ENCODE assay signal across 15 cellular contexts in the genomic region with DNA sequence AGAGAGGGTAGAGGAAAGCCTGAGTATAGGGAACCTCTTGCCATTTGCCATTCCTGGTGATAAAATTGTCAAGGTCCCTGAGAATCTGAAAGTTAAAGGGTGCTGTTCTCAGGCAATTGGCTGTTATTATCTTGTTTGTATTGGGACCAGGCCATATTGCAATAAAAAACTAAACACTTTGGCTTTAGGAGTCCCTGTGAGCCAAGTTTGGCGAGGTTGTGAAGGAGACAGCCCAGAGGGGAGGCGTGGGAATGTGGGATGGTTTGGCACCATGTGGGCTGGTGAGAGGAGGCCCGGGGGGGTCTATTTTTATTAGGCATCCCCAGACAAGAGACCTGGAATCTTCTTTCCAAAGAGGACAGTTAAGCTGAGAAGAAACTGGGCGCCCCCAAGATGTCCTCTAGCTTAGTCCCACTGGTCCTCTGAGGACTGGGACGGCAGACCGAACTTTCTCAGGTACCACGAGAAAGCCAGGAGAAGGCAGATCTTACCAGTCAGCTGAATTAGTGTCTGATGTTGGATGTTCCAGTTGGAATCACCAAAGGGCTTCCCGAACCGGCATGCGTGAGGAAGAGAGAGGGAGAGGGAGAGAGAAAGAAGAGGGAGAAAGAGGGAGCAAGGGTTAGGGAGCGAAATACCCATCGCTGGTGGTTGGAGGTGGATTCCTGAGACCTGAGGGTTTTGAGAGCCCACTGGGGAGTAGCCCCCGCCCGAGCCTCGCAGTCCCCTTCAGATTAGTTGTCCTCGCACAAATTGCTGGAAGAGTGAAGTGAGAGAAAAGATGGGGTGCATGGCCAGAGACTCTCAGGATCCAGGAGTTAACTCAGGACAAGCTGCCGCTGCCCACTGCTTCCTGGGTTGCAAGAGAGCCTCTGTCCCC. TPM values are rescaled to one million over a fixed set of nuclear protein-coding genes. Genes with fewer than 3 reads are reported as not detected.
DNase-seq lines count a peak whose midpoint lies in the region; ATAC-seq and TF ChIP-seq lines count a peak whose summit lies in the region.
"Had no signal": no experiment of that assay in that cellular context is flagged by ENCODE, and none has a peak within 500 bp of the region (broad histone marks: within the 10 kb centered on the region; RNA-seq: fewer than 3 reads in every experiment).

No MANE protein-coding gene starts in this region.

- H3K9me3 Mint-ChIP-seq in activated CD4-positive, alpha-beta memory T cell treated with anti-CD3 and anti-CD28 coated beads, Interleukin-2, amount 10 ng/mL, durations not matched to agents 7 days and 5 days: no peaks in the 10 kb centered on the region
- peaks cover 6% of the 10 kb centered on the region for H3K9me3 Mint-ChIP-seq in activated CD4-positive, alpha-beta memory T cell treated with anti-CD3 and anti-CD28 coated beads for 36 hours
- H3K9me3 Mint-ChIP-seq in CD4-positive, alpha-beta T cell: no peaks in the 10 kb centered on the region
- no peaks in the 10 kb centered on the region for H3K9me3 Mint-ChIP-seq in T-cell

- DNase-seq in activated CD4-positive, alpha-beta memory T cell treated with anti-CD3 and anti-CD28 coated beads, Interleukin-2, amount 10 ng/mL, durations not matched to agents 7 days and 5 days: peak; percentile 7
- DNase-seq in activated CD4-positive, alpha-beta memory T cell treated with anti-CD3 and anti-CD28 coated beads for 36 hours: no peak
- DNase-seq in CD4-positive, alpha-beta T cell: no peak
- DNase-seq in T-cell (no peak), DMS 273 treated with DMSO at 0.1 percent for 48 hours (lab: John Stamatoyannopoulos, UW) (no peak), sciatic nerve (ENCODE audit: low spot score) (no peak)
- DNase-seq: activated CD4-positive, CD25-positive, alpha-beta regulatory T cell treated with anti-CD3 and anti-CD28 coated beads, Interleukin-2, amount 50 U/mL, for 72 hours; hippocampal formation; kidney glomerular epithelial cell; midbrain; PC-9; stimulated activated naive CD8-positive, alpha-beta T cell treated with anti-CD3 and anti-CD28 coated beads, Interleukin-15, Interleukin-2, amounts not matched to agents 100 U/mL and 50 U/mL, for 24 hours had no signal

- H3K4me3 ChIP-seq in mesodermal cell (ENCODE audit: extremely low read depth, insufficient read depth, low read length, poor library complexity, severe bottlenecking): no peak overlapping the region
- H3K4me3 ChIP-seq: ascending aorta, PC-9 had no signal

- H3K36me3 ChIP-seq in mesodermal cell (ENCODE audit: control insufficient read depth, insufficient read depth, low read length): peaks cover 60% of the 10 kb centered on the region

- H3K27ac Mint-ChIP-seq in activated CD4-positive, alpha-beta memory T cell treated with anti-CD3 and anti-CD28 coated beads, Interleukin-2, amount 10 ng/mL, durations not matched to agents 7 days and 5 days: no peak overlapping the region
- no peak overlapping the region for H3K27ac Mint-ChIP-seq in activated CD4-positive, alpha-beta memory T cell treated with anti-CD3 and anti-CD28 coated beads for 36 hours
- H3K27ac Mint-ChIP-seq in CD4-positive, alpha-beta T cell: peak overlapping the region; percentile 34
- H3K27ac Mint-ChIP-seq in T-cell: peak overlapping the region; percentile 43 to 64

- CTCF ChIA-PET in activated CD4-positive, alpha-beta memory T cell treated with anti-CD3 and anti-CD28 coated beads, Interleukin-2, amount 10 ng/mL, durations not matched to agents 7 days and 5 days (lab: Charles Lee): interaction anchor here (0.7 to 1.5 kb wide), 2 partner anchors 373 to 399 kb away, joined by 3 read pairs; no protein-coding TSS in a partner anchor
- CTCF ChIA-PET in activated CD4-positive, alpha-beta memory T cell treated with anti-CD3 and anti-CD28 coated beads for 36 hours (lab: Charles Lee): interaction anchor here (1.2 to 1.4 kb wide), 2 partner anchors 18 to 71 kb away, joined by 3 to 8 read pairs; no protein-coding TSS in a partner anchor
- CTCF ChIA-PET in CD4-positive, alpha-beta T cell (lab: Charles Lee): no interaction called here
- CTCF ChIA-PET in T-cell (lab: Charles Lee): no interaction called here

- H3K36me3 Mint-ChIP-seq in activated CD4-positive, alpha-beta memory T cell treated with anti-CD3 and anti-CD28 coated beads, Interleukin-2, amount 10 ng/mL, durations not matched to agents 7 days and 5 days (ENCODE audit: low read depth): peaks cover 64% of the 10 kb centered on the region
- peaks cover 47% of the 10 kb centered on the region for H3K36me3 Mint-ChIP-seq in activated CD4-positive, alpha-beta memory T cell treated with anti-CD3 and anti-CD28 coated beads for 36 hours
- peaks cover 88% of the 10 kb centered on the region for H3K36me3 Mint-ChIP-seq in CD4-positive, alpha-beta T cell (ENCODE audit: low read depth)
- H3K36me3 Mint-ChIP-seq in T-cell: peaks cover 70% of the 10 kb centered on the region

- H3K27me3 ChIP-seq in CD4-positive, alpha-beta T cell (ENCODE audit: control insufficient read depth, insufficient read depth, low read length): no peaks in the 10 kb centered on the region
- H3K27me3 ChIP-seq: ascending aorta had no signal

- intact Hi-C loops in activated CD4-positive, alpha-beta memory T cell treated with anti-CD3 and anti-CD28 coated beads for 36 hours (cut with micrococcal nuclease): no loop called here
- intact Hi-C loops in CD4-positive, alpha-beta T cell (cut with DNase I, micrococcal nuclease): no loop called here
- intact Hi-C loops in sciatic nerve (cut with DNase I): no loop called here

- TF ChIP-seq CTCF in CD4-positive, alpha-beta T cell (IDR thresholded peaks at IDR 0.05): no peak

- no peak overlapping the region for H3K27ac ChIP-seq in CD4-positive, alpha-beta T cell (ENCODE audit: low read depth, low read length)
- H3K27ac ChIP-seq in mesodermal cell (ENCODE audit: low read depth, low read length, severe bottlenecking): peak overlapping the region; percentile 23
- H3K27ac ChIP-seq: ascending aorta, PC-9 had no signal

- H3K4me1 ChIP-seq in mesodermal cell (ENCODE audit: control insufficient read depth, insufficient read depth, low read length, poor library complexity, severe bottlenecking): no peaks in the 10 kb centered on the region
- H3K4me1 ChIP-seq: ascending aorta had no signal

- H3K4me1 Mint-ChIP-seq in activated CD4-positive, alpha-beta memory T cell treated with anti-CD3 and anti-CD28 coated beads, Interleukin-2, amount 10 ng/mL, durations not matched to agents 7 days and 5 days: peaks cover 10% of the 10 kb centered on the region
- H3K4me1 Mint-ChIP-seq in activated CD4-positive, alpha-beta memory T cell treated with anti-CD3 and anti-CD28 coated beads for 36 hours (ENCODE audit: low read depth): peaks cover 17% of the 10 kb centered on the region
- peaks cover 11% of the 10 kb centered on the region for H3K4me1 Mint-ChIP-seq in CD4-positive, alpha-beta T cell (ENCODE audit: low read depth)
- peaks cover 15 to 20% (median 19%) of the 10 kb centered on the region in 3 donors for H3K4me1 Mint-ChIP-seq in T-cell

- POLR2A ChIA-PET in activated CD4-positive, alpha-beta memory T cell treated with anti-CD3 and anti-CD28 coated beads, Interleukin-2, amount 10 ng/mL, durations not matched to agents 7 days and 5 days (lab: Charles Lee): interaction anchor here (1.1 to 2.3 kb wide), 2 partner anchors 24 to 29 kb away, joined by 3 to 6 read pairs; partner anchors contain the start of genes DYNLT1 and SYTL3
- POLR2A ChIA-PET in activated CD4-positive, alpha-beta memory T cell treated with anti-CD3 and anti-CD28 coated beads for 36 hours (lab: Charles Lee): no interaction called here
- POLR2A ChIA-PET in CD4-positive, alpha-beta T cell (lab: Charles Lee): interaction anchor here (0.6 to 1.2 kb wide), 2 partner anchors 16 to 40 kb away, joined by 3 read pairs; no protein-coding TSS in a partner anchor
- POLR2A ChIA-PET in T-cell (lab: Charles Lee): no interaction called here

- H3K9me3 ChIP-seq in CD4-positive, alpha-beta T cell (ENCODE audit: control insufficient read depth, low read length): no peaks in the 10 kb centered on the region
- peaks cover 3% of the 10 kb centered on the region for H3K9me3 ChIP-seq in mesodermal cell (ENCODE audit: control insufficient read depth, low read length)
- H3K9me3 ChIP-seq: ascending aorta had no signal

- H3K27me3 Mint-ChIP-seq in activated CD4-positive, alpha-beta memory T cell treated with anti-CD3 and anti-CD28 coated beads, Interleukin-2, amount 10 ng/mL, durations not matched to agents 7 days and 5 days: no peaks in the 10 kb centered on the region
- H3K27me3 Mint-ChIP-seq in activated CD4-positive, alpha-beta memory T cell treated with anti-CD3 and anti-CD28 coated beads for 36 hours: no peaks in the 10 kb centered on the region
- H3K27me3 Mint-ChIP-seq in CD4-positive, alpha-beta T cell: no peaks in the 10 kb centered on the region
- H3K27me3 Mint-ChIP-seq in T-cell: no peaks in the 10 kb centered on the region

- no peak for ATAC-seq in CD4-positive, alpha-beta T cell (ENCODE audit: poor library complexity)
- ATAC-seq in T-cell (replicated peaks in 1 of 4): no peak
- no peak for ATAC-seq in GM21576 (IDR thresholded peaks at IDR 0.05; ENCODE audit: unreplicated experiment)
- no peak for ATAC-seq in sciatic nerve
- ATAC-seq: stimulated activated naive CD8-positive, alpha-beta T cell treated with anti-CD3 and anti-CD28 coated beads, Interleukin-15, Interleukin-2, amounts not matched to agents 100 U/mL and 50 U/mL, for 24 hours had no signal

- no peak overlapping the region for H3K4me3 Mint-ChIP-seq in activated CD4-positive, alpha-beta memory T cell treated with anti-CD3 and anti-CD28 coated beads, Interleukin-2, amount 10 ng/mL, durations not matched to agents 7 days and 5 days
- no peak overlapping the region for H3K4me3 Mint-ChIP-seq in activated CD4-positive, alpha-beta memory T cell treated with anti-CD3 and anti-CD28 coated beads for 36 hours
- H3K4me3 Mint-ChIP-seq in CD4-positive, alpha-beta T cell: no peak overlapping the region
- peak overlapping the region in 1 of 3 donors; percentile 34 for H3K4me3 Mint-ChIP-seq in T-cell

- WGBS in mesodermal cell (ENCODE audit: insufficient coverage in 2 of 2), 2 experiments: 94 to 96% methylated on average over 14 to 17 of the region's 17 CpGs

RNA-seq across cellular contexts. Expression of gene DYNLT1, which starts 24.4 kb away (rescaled TPM):
- 100 to 1,000 TPM; 130 to 133 TPM for total RNA-seq in activated CD4-positive, alpha-beta memory T cell treated with anti-CD3 and anti-CD28 coated beads, Interleukin-2, amount 10 ng/mL, durations not matched to agents 7 days and 5 days
- total RNA-seq in activated CD4-positive, alpha-beta memory T cell treated with anti-CD3 and anti-CD28 coated beads for 36 hours: 100 to 1,000 TPM; 117 to 120 TPM
- 100 to 1,000 TPM; 170 to 182 TPM for total RNA-seq in CD4-positive, alpha-beta T cell
- 100 to 1,000 TPM in 1 of 5 donors, 10 to 100 TPM in 4; 50.8 to 128 (median 59.5) TPM for total RNA-seq in T-cell
- polyA plus RNA-seq in mesodermal cell (2013, experiment 1 of 2): 238 TPM
- 257 TPM for polyA plus RNA-seq in mesodermal cell (2013, experiment 2 of 2)
- 58.6 TPM for total RNA-seq in sciatic nerve

RNA-seq across cellular contexts. Expression of gene SYTL3, which starts 29.7 kb away (rescaled TPM):
- 100 to 1,000 TPM; 133 to 135 TPM for total RNA-seq in activated CD4-positive, alpha-beta memory T cell treated with anti-CD3 and anti-CD28 coated beads, Interleukin-2, amount 10 ng/mL, durations not matched to agents 7 days and 5 days
- total RNA-seq in activated CD4-positive, alpha-beta memory T cell treated with anti-CD3 and anti-CD28 coated beads for 36 hours: 100 to 1,000 TPM; 181 to 186 TPM
- 10 to 100 TPM; 41.2 to 42.7 TPM for total RNA-seq in CD4-positive, alpha-beta T cell
- 10 to 100 TPM; 14.4 to 45.6 (median 22.9) TPM for total RNA-seq in T-cell
- 1.5 TPM for polyA plus RNA-seq in mesodermal cell (2013, experiment 1 of 2)
- polyA plus RNA-seq in mesodermal cell (2013, experiment 2 of 2): 1.0 TPM
- total RNA-seq in sciatic nerve: 2.5 TPM

Comparison
In these comparisons a context has a peak if more than half of its experiments do, and no peak if none do; other contexts are left out.
1. POLR2A ChIA-PET loops: an anchor here in activated CD4-positive, alpha-beta memory T cell treated with anti-CD3 and anti-CD28 coated beads, Interleukin-2, amount 10 ng/mL, durations not matched to agents 7 days and 5 days (1.1 to 2.3 kb wide) and CD4-positive, alpha-beta T cell (0.6 to 1.2 kb wide); none called in activated CD4-positive, alpha-beta memory T cell treated with anti-CD3 and anti-CD28 coated beads for 36 hours and T-cell.
2. H3K27ac Mint-ChIP-seq: peak in CD4-positive, alpha-beta T cell (single experiment) and T-cell (2 of 2); none in activated CD4-positive, alpha-beta memory T cell treated with anti-CD3 and anti-CD28 coated beads, Interleukin-2, amount 10 ng/mL, durations not matched to agents 7 days and 5 days (single experiment) and activated CD4-positive, alpha-beta memory T cell treated with anti-CD3 and anti-CD28 coated beads for 36 hours (single experiment).
3. CTCF ChIA-PET loops: an anchor here in activated CD4-positive, alpha-beta memory T cell treated with anti-CD3 and anti-CD28 coated beads, Interleukin-2, amount 10 ng/mL, durations not matched to agents 7 days and 5 days (0.7 to 1.5 kb wide) and activated CD4-positive, alpha-beta memory T cell treated with anti-CD3 and anti-CD28 coated beads for 36 hours (1.2 to 1.4 kb wide); none called in CD4-positive, alpha-beta T cell and T-cell.